ENCODE assay signal across 22 cellular contexts in the genomic region with DNA sequence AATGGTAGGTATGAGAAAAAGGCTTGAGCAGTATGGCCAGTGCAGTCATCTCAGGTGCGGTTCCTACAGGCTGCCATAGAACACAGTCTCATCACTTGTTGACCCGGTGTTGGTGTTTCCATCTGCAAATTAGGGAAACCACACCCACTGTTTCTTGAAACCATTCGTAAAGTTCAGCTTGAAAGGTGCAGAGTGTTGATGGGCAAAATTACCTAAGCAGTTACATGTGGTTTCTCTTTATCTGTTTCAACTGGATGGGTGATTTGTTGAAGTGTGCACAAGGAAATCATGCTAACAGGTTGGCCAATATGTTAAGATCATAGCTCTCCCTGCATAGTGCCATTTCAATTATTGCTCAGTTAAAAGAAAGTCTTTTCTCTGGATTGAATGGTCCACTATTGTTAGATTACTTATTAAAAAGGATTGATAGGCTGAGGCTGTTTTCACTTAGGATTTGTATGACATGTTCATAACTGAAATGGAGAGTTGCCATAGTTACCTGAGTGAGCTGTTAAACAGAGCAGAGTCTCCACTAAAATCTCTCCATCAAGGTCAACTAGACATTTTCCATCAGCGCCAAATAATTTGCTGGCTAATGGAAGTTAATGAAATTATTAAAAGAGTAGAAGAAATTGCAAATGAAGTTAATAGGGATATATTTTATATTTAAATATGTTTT.
A peak's percentile ranks its signal among the peaks of the same experiment; 100 is the strongest.
DNase-seq lines count a peak whose midpoint lies in the region; ATAC-seq and TF ChIP-seq lines count a peak whose summit lies in the region.
"Had no signal": no experiment of that assay in that cellular context is flagged by ENCODE, and none has a peak within 500 bp of the region (broad histone marks: within the 10 kb centered on the region; RNA-seq: fewer than 3 reads in every experiment).

No MANE protein-coding gene starts in this region.

- intact Hi-C loops in vagina (cut with DNase I): no loop called here

- peaks cover 57% of the 10 kb centered on the region for H3K36me3 Mint-ChIP-seq in activated T-cell treated with anti-CD3 and anti-CD28 coated beads, Interleukin-2, amount 50 U/mL, for 24 hours (ENCODE audit: low read depth)

- no peak overlapping the region for H3K27ac ChIP-seq in vagina
- H3K27ac ChIP-seq: esophagus muscularis mucosa, neural progenitor cell, prostate gland, uterus had no signal

- H3K27ac Mint-ChIP-seq in activated T-cell treated with anti-CD3 and anti-CD28 coated beads, Interleukin-2, amount 50 U/mL, for 24 hours: peak overlapping the region; percentile 49
- H3K27ac Mint-ChIP-seq in stimulated activated naive CD8-positive, alpha-beta T cell treated with anti-CD3 and anti-CD28 coated beads, Interleukin-15, amount 100 ng/mL, for 72 hours: peak overlapping the region; percentile 68 to 98
- H3K27ac Mint-ChIP-seq: neural progenitor cell; T-helper 1 cell treated with Interleukin-12 subunit alpha and Interleukin-12 subunit beta and Interleukin-4 antibody, amounts not matched to agents 30 μg/mL and 1 μg/mL, for 36 hours had no signal

- peaks cover 84% of the 10 kb centered on the region for H3K4me1 Mint-ChIP-seq in activated T-cell treated with anti-CD3 and anti-CD28 coated beads, Interleukin-2, amount 50 U/mL, for 24 hours (ENCODE audit: low read depth)
- H3K4me1 Mint-ChIP-seq in stimulated activated naive CD8-positive, alpha-beta T cell treated with anti-CD3 and anti-CD28 coated beads, Interleukin-15, amount 100 ng/mL, for 72 hours: peaks cover 89% of the 10 kb centered on the region

- H3K27me3 Mint-ChIP-seq in activated T-cell treated with anti-CD3 and anti-CD28 coated beads, Interleukin-2, amount 50 U/mL, for 24 hours: no peaks in the 10 kb centered on the region
- H3K27me3 Mint-ChIP-seq in stimulated activated naive CD8-positive, alpha-beta T cell treated with anti-CD3 and anti-CD28 coated beads, Interleukin-15, amount 100 ng/mL, for 72 hours: no peaks in the 10 kb centered on the region
- H3K27me3 Mint-ChIP-seq: CD4-positive, alpha-beta memory T cell had no signal

- no peak overlapping the region for H3K4me3 ChIP-seq in vagina
- H3K4me3 ChIP-seq: esophagus muscularis mucosa, neural progenitor cell, prostate gland, uterus had no signal

- no peak for DNase-seq in activated T-cell treated with anti-CD3 and anti-CD28 coated beads, Interleukin-2, amount 50 U/mL, for 24 hours
- no peak for DNase-seq in activated T-cell treated with anti-CD3 and anti-CD28 coated beads, Interleukin-2, amount 50 U/mL, for 48 hours
- peak; percentile 33 for DNase-seq in left kidney (ENCODE audit: low read depth, low spot score)
- DNase-seq in stimulated activated naive CD8-positive, alpha-beta T cell treated with anti-CD3 and anti-CD28 coated beads, Interleukin-15, amount 100 ng/mL, for 72 hours: no peak
- DNase-seq in vagina (ENCODE audit: extremely low spot score in 2 of 2): no peak
- no peak for DNase-seq in amniotic stem cell (lab: John Stamatoyannopoulos, UW)
- DNase-seq: central memory CD4-positive, alpha-beta T cell; KBM-7; NCI-H2081 treated with DMSO at 0.1 percent for 48 hours; NCI-H526; Right ventricle myocardium superior; small intestine; stimulated activated CD4-positive, alpha-beta T cell treated with anti-CD3 and anti-CD28 coated beads, Interleukin-4, amount 100 ng/mL, for 1 hour; substantia nigra; uterus had no signal

- TF ChIP-seq CTCF in vagina (IDR thresholded peaks at IDR 0.05): no peak

- no peak overlapping the region for H3K4me3 Mint-ChIP-seq in activated T-cell treated with anti-CD3 and anti-CD28 coated beads, Interleukin-2, amount 50 U/mL, for 24 hours
- H3K4me3 Mint-ChIP-seq in stimulated activated naive CD8-positive, alpha-beta T cell treated with anti-CD3 and anti-CD28 coated beads, Interleukin-15, amount 100 ng/mL, for 72 hours: peak overlapping the region in 1 of 2 donors; percentile 11
- H3K4me3 Mint-ChIP-seq: neural progenitor cell; T-helper 1 cell treated with Interleukin-12 subunit alpha and Interleukin-12 subunit beta and Interleukin-4 antibody, amounts not matched to agents 30 μg/mL and 1 μg/mL, for 36 hours had no signal

- no peaks in the 10 kb centered on the region for H3K9me3 ChIP-seq in vagina
- H3K9me3 ChIP-seq: esophagus muscularis mucosa, prostate gland, uterus had no signal

- no peaks in the 10 kb centered on the region for H3K27me3 ChIP-seq in vagina
- H3K27me3 ChIP-seq: esophagus muscularis mucosa, neural progenitor cell, uterus had no signal

- H3K36me3 ChIP-seq in vagina: no peaks in the 10 kb centered on the region
- H3K36me3 ChIP-seq: esophagus muscularis mucosa, neural progenitor cell, prostate gland, uterus had no signal

- no peak for TF ChIP-seq POLR2A in vagina (IDR thresholded peaks at IDR 0.05)

- no peaks in the 10 kb centered on the region for H3K9me3 Mint-ChIP-seq in activated T-cell treated with anti-CD3 and anti-CD28 coated beads, Interleukin-2, amount 50 U/mL, for 24 hours
- H3K9me3 Mint-ChIP-seq in stimulated activated naive CD8-positive, alpha-beta T cell treated with anti-CD3 and anti-CD28 coated beads, Interleukin-15, amount 100 ng/mL, for 72 hours: no peaks in the 10 kb centered on the region
- H3K9me3 Mint-ChIP-seq: CD4-positive, alpha-beta memory T cell; T-helper 1 cell treated with Interleukin-12 subunit alpha and Interleukin-12 subunit beta and Interleukin-4 antibody, amounts not matched to agents 30 μg/mL and 1 μg/mL, for 36 hours had no signal

- ATAC-seq in SK-N-SH treated with all-trans-retinoic acid at 6 μM for 48 hours: peak; percentile 46
- ATAC-seq in stimulated activated naive CD8-positive, alpha-beta T cell treated with anti-CD3 and anti-CD28 coated beads, Interleukin-15, amount 100 ng/mL, for 72 hours: peak; percentile 67
- no peak for ATAC-seq in HG03175 (IDR thresholded peaks at IDR 0.05; ENCODE audit: unreplicated experiment)

- H3K4me1 ChIP-seq in vagina: peaks cover 29% of the 10 kb centered on the region
- H3K4me1 ChIP-seq: prostate gland, uterus had no signal

TF ChIP-seq in SK-N-SH treated with all-trans-retinoic acid at 6 μM for 48 hours, 23 proteins besides CTCF, POLR2A, EP300 and RAD21:
- TF ChIP-seq ISL1 (CRISPR knock-in tag; IDR thresholded peaks at IDR 0.05): peak; percentile 82
- peak; percentile 79 for TF ChIP-seq ZC3H10 (CRISPR knock-in tag; IDR thresholded peaks at IDR 0.05)
- TF ChIP-seq, protein P1, sequence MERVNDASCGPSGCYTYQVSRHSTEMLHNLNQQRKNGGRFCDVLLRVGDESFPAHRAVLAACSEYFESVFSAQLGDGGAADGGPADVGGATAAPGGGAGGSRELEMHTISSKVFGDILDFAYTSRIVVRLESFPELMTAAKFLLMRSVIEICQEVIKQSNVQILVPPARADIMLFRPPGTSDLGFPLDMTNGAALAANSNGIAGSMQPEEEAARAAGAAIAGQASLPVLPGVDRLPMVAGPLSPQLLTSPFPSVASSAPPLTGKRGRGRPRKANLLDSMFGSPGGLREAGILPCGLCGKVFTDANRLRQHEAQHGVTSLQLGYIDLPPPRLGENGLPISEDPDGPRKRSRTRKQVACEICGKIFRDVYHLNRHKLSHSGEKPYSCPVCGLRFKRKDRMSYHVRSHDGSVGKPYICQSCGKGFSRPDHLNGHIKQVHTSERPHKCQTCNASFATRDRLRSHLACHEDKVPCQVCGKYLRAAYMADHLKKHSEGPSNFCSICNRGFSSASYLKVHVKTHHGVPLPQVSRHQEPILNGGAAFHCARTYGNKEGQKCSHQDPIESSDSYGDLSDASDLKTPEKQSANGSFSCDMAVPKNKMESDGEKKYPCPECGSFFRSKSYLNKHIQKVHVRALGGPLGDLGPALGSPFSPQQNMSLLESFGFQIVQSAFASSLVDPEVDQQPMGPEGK (CRISPR knock-in tag; IDR thresholded peaks at IDR 0.05; ENCODE audit: borderline replicate concordance): peak; percentile 31; the same call in 1 of the 2 replicates
- TF ChIP-seq, protein P2, sequence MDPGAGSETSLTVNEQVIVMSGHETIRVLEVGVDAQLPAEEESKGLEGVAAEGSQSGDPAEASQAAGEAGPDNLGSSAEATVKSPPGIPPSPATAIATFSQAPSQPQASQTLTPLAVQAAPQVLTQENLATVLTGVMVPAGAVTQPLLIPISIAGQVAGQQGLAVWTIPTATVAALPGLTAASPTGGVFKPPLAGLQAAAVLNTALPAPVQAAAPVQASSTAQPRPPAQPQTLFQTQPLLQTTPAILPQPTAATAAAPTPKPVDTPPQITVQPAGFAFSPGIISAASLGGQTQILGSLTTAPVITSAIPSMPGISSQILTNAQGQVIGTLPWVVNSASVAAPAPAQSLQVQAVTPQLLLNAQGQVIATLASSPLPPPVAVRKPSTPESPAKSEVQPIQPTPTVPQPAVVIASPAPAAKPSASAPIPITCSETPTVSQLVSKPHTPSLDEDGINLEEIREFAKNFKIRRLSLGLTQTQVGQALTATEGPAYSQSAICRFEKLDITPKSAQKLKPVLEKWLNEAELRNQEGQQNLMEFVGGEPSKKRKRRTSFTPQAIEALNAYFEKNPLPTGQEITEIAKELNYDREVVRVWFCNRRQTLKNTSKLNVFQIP (CRISPR knock-in tag; IDR thresholded peaks at IDR 0.05; ENCODE audit: borderline replicate concordance, low read depth): no peak
- no peak for TF ChIP-seq ARNTL (CRISPR knock-in tag; IDR thresholded peaks at IDR 0.05; ENCODE audit: borderline replicate concordance, low read depth)
